ENCODE assay signal across 32 cellular contexts in the genomic region with DNA sequence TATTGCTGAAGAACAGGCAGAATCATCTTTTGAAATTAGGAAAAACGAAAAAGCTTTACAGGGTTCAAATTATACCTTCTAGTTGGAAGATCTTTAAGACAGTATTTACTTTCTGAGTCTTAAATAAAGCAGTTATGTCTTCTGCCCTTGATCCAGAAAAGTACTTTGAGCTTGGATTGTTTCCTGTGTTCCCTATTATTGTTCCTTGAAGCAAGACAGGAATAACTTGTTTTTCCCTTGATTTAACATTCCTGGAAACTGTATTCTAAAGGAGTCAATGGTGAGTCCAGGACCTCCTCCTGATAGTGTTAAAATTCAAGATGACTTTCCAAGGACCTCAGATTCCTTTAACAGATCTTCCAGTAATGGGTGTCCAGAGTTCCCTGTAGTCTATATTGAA.
"Had no signal": no experiment of that assay in that cellular context is flagged by ENCODE, and none has a peak within 500 bp of the region (broad histone marks: within the 10 kb centered on the region; RNA-seq: fewer than 3 reads in every experiment).

No MANE protein-coding gene starts in this region.

- H3K4me3 ChIP-seq: body of pancreas, colonic mucosa, dorsolateral prefrontal cortex, esophagus squamous epithelium, gastroesophageal sphincter, heart right ventricle, hepatocyte had no signal

- H3K27me3 ChIP-seq: body of pancreas, colonic mucosa, dorsolateral prefrontal cortex, esophagus squamous epithelium, gastroesophageal sphincter, heart right ventricle, hepatocyte had no signal

- H3K4me1 Mint-ChIP-seq: activated CD4-positive, alpha-beta T cell treated with anti-CD3 and anti-CD28 coated beads for 36 hours; activated CD4-positive, alpha-beta T cell treated with anti-CD3 and anti-CD28 coated beads, Interleukin-2, amount 10 ng/mL, durations not matched to agents 24 days and 14 days; activated CD8-positive, alpha-beta memory T cell treated with anti-CD3 and anti-CD28 coated beads, Interleukin-2, amount 10 ng/mL, durations not matched to agents 7 days and 5 days; T-helper 17 cell had no signal

- H2AFZ ChIP-seq: hepatocyte had no signal

- H3K27me3 Mint-ChIP-seq: activated CD4-positive, alpha-beta memory T cell treated with anti-CD3 and anti-CD28 coated beads for 36 hours; activated CD4-positive, alpha-beta T cell treated with anti-CD3 and anti-CD28 coated beads for 36 hours; activated CD4-positive, alpha-beta T cell treated with anti-CD3 and anti-CD28 coated beads, Interleukin-2, amount 10 ng/mL, durations not matched to agents 24 days and 14 days; activated CD8-positive, alpha-beta memory T cell treated with anti-CD3 and anti-CD28 coated beads, Interleukin-2, amount 10 ng/mL, durations not matched to agents 7 days and 5 days; activated naive CD8-positive, alpha-beta T cell; T-helper 17 cell had no signal

- DNase-seq: activated CD4-positive, alpha-beta memory T cell treated with anti-CD3 and anti-CD28 coated beads for 36 hours; activated CD4-positive, alpha-beta T cell treated with anti-CD3 and anti-CD28 coated beads for 36 hours; activated CD4-positive, CD25-positive, alpha-beta regulatory T cell; activated CD4-positive, CD25-positive, alpha-beta regulatory T cell treated with anti-CD3 and anti-CD28 coated beads, Interleukin-2, amount 50 U/mL, for 72 hours; activated CD8-positive, alpha-beta memory T cell treated with anti-CD3 and anti-CD28 coated beads, Interleukin-2, amount 10 ng/mL, durations not matched to agents 7 days and 5 days; activated CD8-positive, alpha-beta memory T cell treated with anti-CD3 and anti-CD28 coated beads, Interleukin-2, amount 50 U/mL, for 4 hours; activated CD8-positive, alpha-beta T cell treated with anti-CD3 and anti-CD28 coated beads, Interleukin-2, amount 10 ng/mL, durations not matched to agents 7 days and 5 days; activated gamma-delta T cell; activated naive CD4-positive, alpha-beta T cell; activated naive CD4-positive, alpha-beta T cell treated with anti-CD3 and anti-CD28 coated beads, Interleukin-2, amount 50 U/mL, for 16 hours; activated T-cell treated with anti-CD3 and anti-CD28 coated beads, Interleukin-2, amount 50 U/mL, for 1 hour; activated T-cell treated with anti-CD3 and anti-CD28 coated beads, Interleukin-2, amount 50 U/mL, for 72 hours; amniotic stem cell; anterior cingulate cortex; body of pancreas; caudate nucleus; colonic mucosa; dorsolateral prefrontal cortex; effector memory CD4-positive, alpha-beta T cell; endodermal cell; esophagus squamous epithelium; foreskin melanocyte; heart right ventricle; T-helper 1 cell; T-helper 17 cell; T1000 had no signal

- H3K27ac ChIP-seq: body of pancreas, colonic mucosa, dorsolateral prefrontal cortex, epithelial cell of prostate, esophagus squamous epithelium, gastroesophageal sphincter, heart right ventricle, hepatocyte had no signal

- H3K9me3 ChIP-seq: body of pancreas, colonic mucosa, esophagus squamous epithelium, gastroesophageal sphincter, heart right ventricle had no signal

- H3K36me3 ChIP-seq: colonic mucosa had no signal

- H3K9me3 Mint-ChIP-seq: activated CD4-positive, alpha-beta memory T cell treated with anti-CD3 and anti-CD28 coated beads for 36 hours; activated CD4-positive, alpha-beta T cell treated with anti-CD3 and anti-CD28 coated beads, Interleukin-2, amount 10 ng/mL, durations not matched to agents 24 days and 14 days; activated T-cell treated with anti-CD3 and anti-CD28 coated beads, Interleukin-2, amount 50 U/mL, for 72 hours; endodermal cell; T-helper 2 cell treated with Interferon-gamma antibody and Interleukin-4, amounts not matched to agents 5 μg/mL and 100 μg/mL, for 36 hours had no signal

- H3K4me3 Mint-ChIP-seq: activated CD4-positive, alpha-beta memory T cell treated with anti-CD3 and anti-CD28 coated beads for 36 hours; activated CD4-positive, alpha-beta T cell treated with anti-CD3 and anti-CD28 coated beads for 36 hours; activated CD4-positive, alpha-beta T cell treated with anti-CD3 and anti-CD28 coated beads, Interleukin-2, amount 10 ng/mL, durations not matched to agents 24 days and 14 days; activated CD8-positive, alpha-beta memory T cell treated with anti-CD3 and anti-CD28 coated beads, Interleukin-2, amount 10 ng/mL, durations not matched to agents 7 days and 5 days; activated CD8-positive, alpha-beta T cell treated with anti-CD3 and anti-CD28 coated beads, Interleukin-2, amount 10 ng/mL, durations not matched to agents 7 days and 5 days; activated naive CD8-positive, alpha-beta T cell; activated T-cell treated with anti-CD3 and anti-CD28 coated beads, Interleukin-2, amount 50 U/mL, for 72 hours; endodermal cell; T-helper 17 cell; T-helper 2 cell treated with Interferon-gamma antibody and Interleukin-4, amounts not matched to agents 5 μg/mL and 100 μg/mL, for 36 hours had no signal

- ATAC-seq: activated CD4-positive, alpha-beta T cell treated with anti-CD3 and anti-CD28 coated beads for 36 hours; activated CD8-positive, alpha-beta memory T cell treated with anti-CD3 and anti-CD28 coated beads, Interleukin-2, amount 10 ng/mL, durations not matched to agents 7 days and 5 days; activated CD8-positive, alpha-beta T cell treated with anti-CD3 and anti-CD28 coated beads, Interleukin-2, amount 10 ng/mL, durations not matched to agents 7 days and 5 days; activated T-cell treated with anti-CD3 and anti-CD28 coated beads, Interleukin-2, amount 50 U/mL, for 72 hours; body of pancreas; gastroesophageal sphincter; heart right ventricle; T-helper 17 cell had no signal

- H3K4me1 ChIP-seq: body of pancreas, colonic mucosa, esophagus squamous epithelium, gastroesophageal sphincter, heart right ventricle had no signal

- H3K27ac Mint-ChIP-seq: activated CD4-positive, alpha-beta memory T cell treated with anti-CD3 and anti-CD28 coated beads for 36 hours; activated CD4-positive, alpha-beta T cell treated with anti-CD3 and anti-CD28 coated beads for 36 hours; activated CD4-positive, alpha-beta T cell treated with anti-CD3 and anti-CD28 coated beads, Interleukin-2, amount 10 ng/mL, durations not matched to agents 24 days and 14 days; activated CD8-positive, alpha-beta memory T cell treated with anti-CD3 and anti-CD28 coated beads, Interleukin-2, amount 10 ng/mL, durations not matched to agents 7 days and 5 days; activated CD8-positive, alpha-beta T cell treated with anti-CD3 and anti-CD28 coated beads, Interleukin-2, amount 10 ng/mL, durations not matched to agents 7 days and 5 days; activated naive CD8-positive, alpha-beta T cell; activated T-cell treated with anti-CD3 and anti-CD28 coated beads, Interleukin-2, amount 50 U/mL, for 72 hours; endodermal cell; T-helper 2 cell treated with Interferon-gamma antibody and Interleukin-4, amounts not matched to agents 5 μg/mL and 100 μg/mL, for 36 hours had no signal

- H3K79me2 ChIP-seq: hepatocyte had no signal

- H3K4me2 ChIP-seq: hepatocyte had no signal
